Comparison of ENCODE assay signal across 27 cellular contexts in the genomic region with DNA sequence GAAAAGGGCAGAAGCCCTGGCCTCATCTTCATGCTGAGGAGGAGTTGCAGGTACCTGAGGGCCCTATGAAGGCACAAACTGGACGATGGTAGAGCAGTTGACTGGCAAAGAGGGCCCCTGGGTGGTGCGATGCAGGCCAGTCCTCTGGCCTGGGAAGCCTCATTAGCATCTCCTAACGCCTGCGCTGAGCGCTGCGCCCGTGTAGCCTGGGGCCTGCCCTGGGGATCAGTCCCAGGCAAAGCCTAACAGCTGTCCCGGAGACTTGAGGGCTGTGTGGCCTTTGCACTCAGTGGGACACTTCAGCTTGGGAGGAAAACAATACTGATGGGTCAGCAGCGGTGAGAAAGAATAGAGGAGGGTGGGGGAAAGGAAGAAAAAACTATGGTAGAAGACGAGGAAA.
DNase-seq lines count a peak whose midpoint lies in the region; ATAC-seq and TF ChIP-seq lines count a peak whose summit lies in the region.
"Had no signal": no experiment of that assay in that cellular context is flagged by ENCODE, and none has a peak within 500 bp of the region (broad histone marks: within the 10 kb centered on the region; RNA-seq: fewer than 3 reads in every experiment).

No MANE protein-coding gene starts in this region.

- no peaks in the 10 kb centered on the region for H3K4me1 ChIP-seq in heart right ventricle
- H3K4me1 ChIP-seq: HAP-1 had no signal

- DNase-seq in AG04450 (ENCODE audit: low read depth, low spot score) = no peak
- peak; percentile 55 for DNase-seq in WTC11 (ENCODE audit: low spot score)
- DNase-seq in iPS-NIHi11 (ENCODE audit: low spot score) = peak; percentile 49
- no peak for DNase-seq in sciatic nerve (ENCODE audit: low spot score)
- DNase-seq in cerebellum (ENCODE audit: low spot score) = no peak
- DNase-seq in NCI-H1092 (lab: John Stamatoyannopoulos, UW) = no peak
- no peak for DNase-seq in heart right ventricle
- DNase-seq in COLO829 (ENCODE audit: low spot score) = no peak
- DNase-seq: 8988T; AML-193; C1 segment of cervical spinal cord; Calu3; CD8-positive, alpha-beta T cell; GDM1; KBM-7; MM.1S; NCI-H1048; NCI-H1436; NCI-H187 treated with DMSO at 0.1 percent for 48 hours; NCI-H2227 treated with DMSO at 0.1 percent for 48 hours; NCI-H510A treated with DMSO at 0.1 percent for 48 hours; NCI-H748 treated with DMSO at 0.1 percent for 48 hours; SIG-M5; SK-N-SH had no signal

- H3K27ac ChIP-seq in AG04450 (ENCODE audit: low read depth, low read length) (peak overlapping the region; percentile 11), heart right ventricle (no peak overlapping the region)
- H3K27ac ChIP-seq: HL-60 had no signal

- peaks cover 18% of the 10 kb centered on the region for H3K4me1 Mint-ChIP-seq in WTC11

- H3K4me3 ChIP-seq in AG04450 (ENCODE audit: low read depth, low read length) (no peak overlapping the region), heart right ventricle (no peak overlapping the region)
- H3K4me3 ChIP-seq: HAP-1 had no signal

- H3K27ac Mint-ChIP-seq in WTC11 = no peak overlapping the region
- H3K27ac Mint-ChIP-seq: CD8-positive, alpha-beta T cell had no signal

- no peaks in the 10 kb centered on the region for H3K36me3 Mint-ChIP-seq in WTC11
- H3K36me3 Mint-ChIP-seq: CD8-positive, alpha-beta T cell had no signal

- H3K9me3 Mint-ChIP-seq in WTC11 = peaks cover 4% of the 10 kb centered on the region; the same call in 1 of the 2 replicates
- H3K9me3 Mint-ChIP-seq: CD8-positive, alpha-beta T cell had no signal

- intact Hi-C loops in sciatic nerve (cut with DNase I) (no loop called here), heart right ventricle (cut with DNase I) (no loop called here)

- H3K27me3 ChIP-seq in AG04450 (ENCODE audit: control insufficient read depth, insufficient read depth, low read length) (peaks cover 11% of the 10 kb centered on the region), heart right ventricle (peaks cover 0 to 9% (median 0%) of the 10 kb centered on the region in 7 donors)

- H3K9me3 ChIP-seq in AG04450 (ENCODE audit: control insufficient read depth, insufficient read depth, low read length) (no peaks in the 10 kb centered on the region; the same call in 1 of the 2 replicates), heart right ventricle (no peaks in the 10 kb centered on the region)
- H3K9me3 ChIP-seq: HAP-1, SK-N-SH had no signal

- H3K36me3 ChIP-seq in heart right ventricle = no peaks in the 10 kb centered on the region
- H3K36me3 ChIP-seq: HAP-1 had no signal

- POLR2A ChIA-PET in AG04450 (lab: Yijun Ruan, JAX) (no interaction called here), WTC11 (lab: Charles Lee) (no interaction called here)

- 46 to 60% methylated on average over 10 of the region's 10 CpGs for WGBS in heart right ventricle, 2 donors

- no peaks in the 10 kb centered on the region for H3K27me3 Mint-ChIP-seq in WTC11 (ENCODE audit: low read depth)

- CTCF ChIA-PET in AG04450 (lab: Charles Lee) = no interaction called here
- CTCF ChIA-PET in WTC11 (lab: Charles Lee) = interaction anchor here (1.4 kb wide), 1 partner anchor 132 kb away, joined by 3 read pairs; no protein-coding TSS in a partner anchor

- TF ChIP-seq CTCF in AG04450 (IDR thresholded peaks at IDR 0.05; ENCODE audit: low read depth, low read length) = no peak
- TF ChIP-seq CTCF in WTC11 (IDR thresholded peaks at IDR 0.05) = no peak
- no peak for TF ChIP-seq CTCF in heart right ventricle (IDR thresholded peaks at IDR 0.05)

- ATAC-seq in WTC11 (peak; percentile 98), sciatic nerve (peak; percentile 26), heart right ventricle (no peak)
- ATAC-seq: CD8-positive, alpha-beta T cell; Panc1 had no signal

- H3K4me3 Mint-ChIP-seq in WTC11 = no peak overlapping the region
- H3K4me3 Mint-ChIP-seq: CD8-positive, alpha-beta T cell had no signal

TF ChIP-seq in WTC11, 78 proteins besides CTCF, POLR2A, EP300 and RAD21 (continues in another document):
- TF ChIP-seq ZNF263 (CRISPR knock-in tag; IDR thresholded peaks at IDR 0.05; ENCODE audit: low read depth) (no peak), TP53 (CRISPR knock-in tag; IDR thresholded peaks at IDR 0.05) (no peak), ATF1 (CRISPR knock-in tag; IDR thresholded peaks at IDR 0.05) (no peak), USF1 (CRISPR knock-in tag; IDR thresholded peaks at IDR 0.05) (no peak), ZMAT4 (CRISPR knock-in tag; IDR thresholded peaks at IDR 0.05) (no peak), SOX15 (CRISPR knock-in tag; IDR thresholded peaks at IDR 0.05) (no peak), RORB (CRISPR knock-in tag; IDR thresholded peaks at IDR 0.05) (no peak), GRHL2 (CRISPR knock-in tag; IDR thresholded peaks at IDR 0.05; ENCODE audit: insufficient replicate concordance, severe bottlenecking) (no peak), MLX (CRISPR knock-in tag; IDR thresholded peaks at IDR 0.05) (no peak), ZNF138 (CRISPR knock-in tag; conservative IDR thresholded peaks at IDR 0.05) (no peak), ZNF425 (CRISPR knock-in tag; conservative IDR thresholded peaks at IDR 0.05) (no peak)
- TF ChIP-seq, protein P1, sequence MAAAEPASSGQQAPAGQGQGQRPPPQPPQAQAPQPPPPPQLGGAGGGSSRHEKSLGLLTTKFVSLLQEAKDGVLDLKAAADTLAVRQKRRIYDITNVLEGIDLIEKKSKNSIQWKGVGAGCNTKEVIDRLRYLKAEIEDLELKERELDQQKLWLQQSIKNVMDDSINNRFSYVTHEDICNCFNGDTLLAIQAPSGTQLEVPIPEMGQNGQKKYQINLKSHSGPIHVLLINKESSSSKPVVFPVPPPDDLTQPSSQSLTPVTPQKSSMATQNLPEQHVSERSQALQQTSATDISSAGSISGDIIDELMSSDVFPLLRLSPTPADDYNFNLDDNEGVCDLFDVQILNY (CRISPR knock-in tag; IDR thresholded peaks at IDR 0.05) = no peak
- TF ChIP-seq, protein P2, sequence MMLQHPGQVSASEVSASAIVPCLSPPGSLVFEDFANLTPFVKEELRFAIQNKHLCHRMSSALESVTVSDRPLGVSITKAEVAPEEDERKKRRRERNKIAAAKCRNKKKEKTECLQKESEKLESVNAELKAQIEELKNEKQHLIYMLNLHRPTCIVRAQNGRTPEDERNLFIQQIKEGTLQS (CRISPR knock-in tag; conservative IDR thresholded peaks at IDR 0.05) = no peak
- TF ChIP-seq, protein P3, sequence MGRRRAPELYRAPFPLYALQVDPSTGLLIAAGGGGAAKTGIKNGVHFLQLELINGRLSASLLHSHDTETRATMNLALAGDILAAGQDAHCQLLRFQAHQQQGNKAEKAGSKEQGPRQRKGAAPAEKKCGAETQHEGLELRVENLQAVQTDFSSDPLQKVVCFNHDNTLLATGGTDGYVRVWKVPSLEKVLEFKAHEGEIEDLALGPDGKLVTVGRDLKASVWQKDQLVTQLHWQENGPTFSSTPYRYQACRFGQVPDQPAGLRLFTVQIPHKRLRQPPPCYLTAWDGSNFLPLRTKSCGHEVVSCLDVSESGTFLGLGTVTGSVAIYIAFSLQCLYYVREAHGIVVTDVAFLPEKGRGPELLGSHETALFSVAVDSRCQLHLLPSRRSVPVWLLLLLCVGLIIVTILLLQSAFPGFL (CRISPR knock-in tag; IDR thresholded peaks at IDR 0.05; ENCODE audit: borderline replicate concordance) = no peak
- TF ChIP-seq, protein P4, sequence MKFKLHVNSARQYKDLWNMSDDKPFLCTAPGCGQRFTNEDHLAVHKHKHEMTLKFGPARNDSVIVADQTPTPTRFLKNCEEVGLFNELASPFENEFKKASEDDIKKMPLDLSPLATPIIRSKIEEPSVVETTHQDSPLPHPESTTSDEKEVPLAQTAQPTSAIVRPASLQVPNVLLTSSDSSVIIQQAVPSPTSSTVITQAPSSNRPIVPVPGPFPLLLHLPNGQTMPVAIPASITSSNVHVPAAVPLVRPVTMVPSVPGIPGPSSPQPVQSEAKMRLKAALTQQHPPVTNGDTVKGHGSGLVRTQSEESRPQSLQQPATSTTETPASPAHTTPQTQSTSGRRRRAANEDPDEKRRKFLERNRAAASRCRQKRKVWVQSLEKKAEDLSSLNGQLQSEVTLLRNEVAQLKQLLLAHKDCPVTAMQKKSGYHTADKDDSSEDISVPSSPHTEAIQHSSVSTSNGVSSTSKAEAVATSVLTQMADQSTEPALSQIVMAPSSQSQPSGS (CRISPR knock-in tag; IDR thresholded peaks at IDR 0.05; ENCODE audit: borderline replicate concordance, low read depth) = no peak

Comparison
In these comparisons a context has a peak if more than half of its experiments do, and no peak if none do; other contexts are left out.
1. DNase-seq: peak in WTC11 (single experiment) and iPS-NIHi11 (single experiment); none in AG04450 (single experiment), sciatic nerve (single experiment), cerebellum (single experiment), NCI-H1092 (single experiment), heart right ventricle (0 of 2) and COLO829 (single experiment).
2. ATAC-seq: peak in WTC11 (single experiment) and sciatic nerve (single experiment); none in heart right ventricle (0 of 8).